Comparison of ENCODE assay signal across 2 cellular contexts in the genomic region with DNA sequence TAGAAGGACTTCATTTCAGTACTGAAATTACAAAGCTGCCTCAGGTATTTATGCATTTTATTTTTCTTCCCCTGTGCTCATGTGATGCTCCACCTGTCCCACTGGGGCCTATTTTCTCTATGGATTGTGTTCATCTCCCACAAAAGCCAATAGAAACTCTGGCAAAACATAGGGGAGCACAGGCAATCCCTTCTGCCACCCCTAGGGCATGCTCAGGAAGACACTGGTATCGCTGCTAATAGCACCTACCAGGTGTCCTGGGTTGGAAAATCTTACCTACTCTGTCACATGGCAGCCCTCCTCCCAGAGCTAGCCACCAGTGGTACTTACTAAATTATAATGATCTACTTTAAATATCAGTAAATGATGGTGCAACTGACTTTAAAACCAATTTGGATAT.
TF ChIP-seq lines count a peak whose summit lies in the region.

No MANE protein-coding gene starts in this region.

TF ChIP-seq in HCT116, 20 proteins besides CTCF, POLR2A, EP300 and RAD21:
- TF ChIP-seq CEBPB (IDR thresholded peaks at IDR 0.05; ENCODE audit: low read depth) (no peak), POLR2AphosphoS5 (IDR thresholded peaks at IDR 0.05; ENCODE audit: low read depth, low read length) (no peak), JUND (IDR thresholded peaks at IDR 0.05) (no peak), EZH2 (IDR thresholded peaks at IDR 0.05) (no peak), ZFX (IDR thresholded peaks at IDR 0.05) (no peak), FOSL1 (IDR thresholded peaks at IDR 0.05; ENCODE audit: low read depth) (no peak), SIN3A (IDR thresholded peaks at IDR 0.05; ENCODE audit: low read depth) (no peak), SRF (IDR thresholded peaks at IDR 0.05; ENCODE audit: low read depth) (no peak), TCF7L2 (IDR thresholded peaks at IDR 0.05; ENCODE audit: borderline replicate concordance, extremely low read depth, insufficient read depth, insufficient read length) (no peak), EGR1 (IDR thresholded peaks at IDR 0.05; ENCODE audit: low read depth) (no peak), SP1 (IDR thresholded peaks at IDR 0.05; ENCODE audit: low read depth) (no peak), ELF1 (IDR thresholded peaks at IDR 0.05; ENCODE audit: borderline replicate concordance, low read depth) (no peak), EZH2phosphoT487 (IDR thresholded peaks at IDR 0.05; ENCODE audit: borderline replicate concordance) (no peak), ZNF274 (IDR thresholded peaks at IDR 0.05; ENCODE audit: low read depth, low read length) (no peak), YY1 (IDR thresholded peaks at IDR 0.05; ENCODE audit: extremely low read depth, insufficient replicate concordance, low read depth, low read length) (no peak), CBX3 (IDR thresholded peaks at IDR 0.05; ENCODE audit: low read depth) (no peak)
- TF ChIP-seq, protein P1, sequence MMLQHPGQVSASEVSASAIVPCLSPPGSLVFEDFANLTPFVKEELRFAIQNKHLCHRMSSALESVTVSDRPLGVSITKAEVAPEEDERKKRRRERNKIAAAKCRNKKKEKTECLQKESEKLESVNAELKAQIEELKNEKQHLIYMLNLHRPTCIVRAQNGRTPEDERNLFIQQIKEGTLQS (IDR thresholded peaks at IDR 0.05), result no peak
- TF ChIP-seq, protein P2, sequence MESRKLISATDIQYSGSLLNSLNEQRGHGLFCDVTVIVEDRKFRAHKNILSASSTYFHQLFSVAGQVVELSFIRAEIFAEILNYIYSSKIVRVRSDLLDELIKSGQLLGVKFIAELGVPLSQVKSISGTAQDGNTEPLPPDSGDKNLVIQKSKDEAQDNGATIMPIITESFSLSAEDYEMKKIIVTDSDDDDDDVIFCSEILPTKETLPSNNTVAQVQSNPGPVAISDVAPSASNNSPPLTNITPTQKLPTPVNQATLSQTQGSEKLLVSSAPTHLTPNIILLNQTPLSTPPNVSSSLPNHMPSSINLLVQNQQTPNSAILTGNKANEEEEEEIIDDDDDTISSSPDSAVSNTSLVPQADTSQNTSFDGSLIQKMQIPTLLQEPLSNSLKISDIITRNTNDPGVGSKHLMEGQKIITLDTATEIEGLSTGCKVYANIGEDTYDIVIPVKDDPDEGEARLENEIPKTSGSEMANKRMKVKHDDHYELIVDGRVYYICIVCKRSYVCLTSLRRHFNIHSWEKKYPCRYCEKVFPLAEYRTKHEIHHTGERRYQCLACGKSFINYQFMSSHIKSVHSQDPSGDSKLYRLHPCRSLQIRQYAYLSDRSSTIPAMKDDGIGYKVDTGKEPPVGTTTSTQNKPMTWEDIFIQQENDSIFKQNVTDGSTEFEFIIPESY (IDR thresholded peaks at IDR 0.05; ENCODE audit: extremely low read depth, insufficient replicate concordance, low read length), result no peak
- TF ChIP-seq, protein P3, sequence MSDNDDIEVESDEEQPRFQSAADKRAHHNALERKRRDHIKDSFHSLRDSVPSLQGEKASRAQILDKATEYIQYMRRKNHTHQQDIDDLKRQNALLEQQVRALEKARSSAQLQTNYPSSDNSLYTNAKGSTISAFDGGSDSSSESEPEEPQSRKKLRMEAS (IDR thresholded peaks at IDR 0.05), result no peak
- TF ChIP-seq, protein P4, sequence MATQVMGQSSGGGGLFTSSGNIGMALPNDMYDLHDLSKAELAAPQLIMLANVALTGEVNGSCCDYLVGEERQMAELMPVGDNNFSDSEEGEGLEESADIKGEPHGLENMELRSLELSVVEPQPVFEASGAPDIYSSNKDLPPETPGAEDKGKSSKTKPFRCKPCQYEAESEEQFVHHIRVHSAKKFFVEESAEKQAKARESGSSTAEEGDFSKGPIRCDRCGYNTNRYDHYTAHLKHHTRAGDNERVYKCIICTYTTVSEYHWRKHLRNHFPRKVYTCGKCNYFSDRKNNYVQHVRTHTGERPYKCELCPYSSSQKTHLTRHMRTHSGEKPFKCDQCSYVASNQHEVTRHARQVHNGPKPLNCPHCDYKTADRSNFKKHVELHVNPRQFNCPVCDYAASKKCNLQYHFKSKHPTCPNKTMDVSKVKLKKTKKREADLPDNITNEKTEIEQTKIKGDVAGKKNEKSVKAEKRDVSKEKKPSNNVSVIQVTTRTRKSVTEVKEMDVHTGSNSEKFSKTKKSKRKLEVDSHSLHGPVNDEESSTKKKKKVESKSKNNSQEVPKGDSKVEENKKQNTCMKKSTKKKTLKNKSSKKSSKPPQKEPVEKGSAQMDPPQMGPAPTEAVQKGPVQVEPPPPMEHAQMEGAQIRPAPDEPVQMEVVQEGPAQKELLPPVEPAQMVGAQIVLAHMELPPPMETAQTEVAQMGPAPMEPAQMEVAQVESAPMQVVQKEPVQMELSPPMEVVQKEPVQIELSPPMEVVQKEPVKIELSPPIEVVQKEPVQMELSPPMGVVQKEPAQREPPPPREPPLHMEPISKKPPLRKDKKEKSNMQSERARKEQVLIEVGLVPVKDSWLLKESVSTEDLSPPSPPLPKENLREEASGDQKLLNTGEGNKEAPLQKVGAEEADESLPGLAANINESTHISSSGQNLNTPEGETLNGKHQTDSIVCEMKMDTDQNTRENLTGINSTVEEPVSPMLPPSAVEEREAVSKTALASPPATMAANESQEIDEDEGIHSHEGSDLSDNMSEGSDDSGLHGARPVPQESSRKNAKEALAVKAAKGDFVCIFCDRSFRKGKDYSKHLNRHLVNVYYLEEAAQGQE (IDR thresholded peaks at IDR 0.05; ENCODE audit: low read depth), result no peak

TF ChIP-seq in H1, 55 proteins besides CTCF, POLR2A, EP300 and RAD21:
- TF ChIP-seq RFX5 (IDR thresholded peaks at IDR 0.05; ENCODE audit: borderline replicate concordance, low read depth, low read length), result no peak
- no peak for TF ChIP-seq GABPA (IDR thresholded peaks at IDR 0.05; ENCODE audit: borderline replicate concordance, insufficient read depth, low read length)
- TF ChIP-seq NANOG (IDR thresholded peaks at IDR 0.05; ENCODE audit: insufficient read depth, low read depth, low read length, poor library complexity, severe bottlenecking), result no peak
- TF ChIP-seq RBBP5 (IDR thresholded peaks at IDR 0.05; ENCODE audit: borderline replicate concordance, low read depth, low read length), result no peak
- TF ChIP-seq KDM1A (IDR thresholded peaks at IDR 0.05; ENCODE audit: borderline replicate concordance, low read length), result no peak
- TF ChIP-seq CBX5 (IDR thresholded peaks at IDR 0.05; ENCODE audit: low read depth, low read length), result no peak
- TF ChIP-seq CHD1 (IDR thresholded peaks at IDR 0.05; ENCODE audit: low read depth, low read length), result no peak
- TF ChIP-seq POU5F1 (IDR thresholded peaks at IDR 0.05; ENCODE audit: low read depth, low read length), result no peak
- TF ChIP-seq KDM4A (IDR thresholded peaks at IDR 0.05; ENCODE audit: low read depth, low read length, severe bottlenecking), result no peak
- TF ChIP-seq CTBP2 (IDR thresholded peaks at IDR 0.05; ENCODE audit: borderline replicate concordance, insufficient read depth, insufficient read length, low read length), result no peak
- TF ChIP-seq SUZ12 (IDR thresholded peaks at IDR 0.05; ENCODE audit: low read length), result no peak
- TF ChIP-seq BACH1 (IDR thresholded peaks at IDR 0.05; ENCODE audit: low read length), result no peak
- TF ChIP-seq ASH2L (IDR thresholded peaks at IDR 0.05; ENCODE audit: low read length), result no peak
- TF ChIP-seq JUN (IDR thresholded peaks at IDR 0.05; ENCODE audit: low read depth, low read length), result no peak
- TF ChIP-seq SAP30 (IDR thresholded peaks at IDR 0.05; ENCODE audit: insufficient read depth, insufficient replicate concordance, low read length), result no peak
